32 cellular contexts compared by ENCODE assay signal in the genomic region with DNA sequence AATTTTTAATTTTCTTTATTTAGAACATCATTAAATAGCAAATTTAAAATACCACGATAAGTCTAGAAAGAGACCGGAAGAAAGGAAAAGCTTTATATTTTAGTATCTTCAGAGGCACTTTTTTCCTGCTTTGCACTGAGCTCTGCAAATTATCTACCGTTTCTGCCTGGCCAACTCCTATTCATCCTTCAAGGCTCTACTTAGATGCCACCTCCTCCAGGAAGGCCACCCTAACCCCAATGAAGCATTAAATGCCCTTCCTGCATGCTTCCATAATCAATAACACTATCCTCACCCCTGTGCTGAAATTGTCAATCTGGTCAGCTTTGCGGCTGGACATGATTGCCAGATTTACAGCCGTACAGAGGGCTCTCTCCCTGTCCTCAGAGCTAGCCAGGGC.
"Had no signal": no experiment of that assay in that cellular context is flagged by ENCODE, and none has a peak within 500 bp of the region (broad histone marks: within the 10 kb centered on the region; RNA-seq: fewer than 3 reads in every experiment).

No MANE protein-coding gene starts in this region.

- H3K9me3 ChIP-seq: ascending aorta had no signal

- H3K27me3 ChIP-seq: ascending aorta, cardiac muscle cell had no signal

- H3K4me1 ChIP-seq: ascending aorta had no signal

- H3K27me3 Mint-ChIP-seq: activated B cell treated with CpG ODN at 0.5 μM for 24 hours; activated CD4-positive, alpha-beta memory T cell treated with anti-CD3 and anti-CD28 coated beads for 36 hours; activated CD8-positive, alpha-beta T cell treated with anti-CD3 and anti-CD28 coated beads for 36 hours; activated naive CD4-positive, alpha-beta T cell treated with anti-CD3 and anti-CD28 coated beads, Interleukin-2, amount 10 ng/mL, durations not matched to agents 7 days and 5 days; activated naive CD8-positive, alpha-beta T cell; activated naive CD8-positive, alpha-beta T cell treated with anti-CD3 and anti-CD28 coated beads, Interleukin-2, amount 50 U/mL, for 24 hours; T-cell had no signal

- H3K36me3 Mint-ChIP-seq: activated CD4-positive, alpha-beta memory T cell treated with anti-CD3 and anti-CD28 coated beads for 36 hours; activated naive CD4-positive, alpha-beta T cell treated with anti-CD3 and anti-CD28 coated beads, Interleukin-2, amount 10 ng/mL, durations not matched to agents 7 days and 5 days; activated naive CD4-positive, alpha-beta T cell treated with anti-CD3 and anti-CD28 coated beads, Interleukin-2, amount 50 U/mL, for 24 hours; activated naive CD8-positive, alpha-beta T cell; activated naive CD8-positive, alpha-beta T cell treated with anti-CD3 and anti-CD28 coated beads, Interleukin-2, amount 10 ng/mL, durations not matched to agents 7 days and 5 days; brain; T-cell had no signal

- H3K4me3 ChIP-seq: ascending aorta, cardiac muscle cell had no signal

- H3K27ac ChIP-seq: ascending aorta, cardiac muscle cell, VCaP had no signal

- H3K4me1 Mint-ChIP-seq: activated naive CD4-positive, alpha-beta T cell treated with anti-CD3 and anti-CD28 coated beads, Interleukin-2, amount 10 ng/mL, durations not matched to agents 7 days and 5 days; activated naive CD4-positive, alpha-beta T cell treated with anti-CD3 and anti-CD28 coated beads, Interleukin-2, amount 50 U/mL, for 24 hours had no signal

- H3K27ac Mint-ChIP-seq: activated B cell treated with CpG ODN at 0.5 μM for 24 hours; activated CD4-positive, alpha-beta memory T cell treated with anti-CD3 and anti-CD28 coated beads for 36 hours; activated CD8-positive, alpha-beta T cell treated with anti-CD3 and anti-CD28 coated beads for 36 hours; activated naive CD4-positive, alpha-beta T cell treated with anti-CD3 and anti-CD28 coated beads, Interleukin-2, amount 10 ng/mL, durations not matched to agents 7 days and 5 days; activated naive CD4-positive, alpha-beta T cell treated with anti-CD3 and anti-CD28 coated beads, Interleukin-2, amount 50 U/mL, for 24 hours; activated naive CD8-positive, alpha-beta T cell; activated naive CD8-positive, alpha-beta T cell treated with anti-CD3 and anti-CD28 coated beads, Interleukin-2, amount 10 ng/mL, durations not matched to agents 7 days and 5 days; activated naive CD8-positive, alpha-beta T cell treated with anti-CD3 and anti-CD28 coated beads, Interleukin-2, amount 50 U/mL, for 24 hours; activated T-cell treated with anti-CD3 and anti-CD28 coated beads, Interleukin-2, amount 50 U/mL, for 24 hours; activated T-helper 2 cell treated with anti-CD3 and anti-CD28 coated beads, Interferon-gamma antibody, Interleukin-2, Interleukin-4, amounts not matched to agents 10 μg/mL and 5 μg/mL and 100 μg/mL, durations not matched to agents 14 hours and 24 hours and 36 hours; T-cell; T-helper 2 cell treated with Interferon-gamma antibody and Interleukin-4, amounts not matched to agents 5 μg/mL and 100 μg/mL, for 36 hours had no signal

- DNase-seq: activated B cell treated with CpG ODN at 0.5 μM for 24 hours; activated CD4-positive, alpha-beta memory T cell treated with anti-CD3 and anti-CD28 coated beads for 36 hours; activated CD4-positive, alpha-beta T cell treated with anti-CD3 and anti-CD28 coated beads for 4 hours; activated CD4-positive, alpha-beta T cell treated with anti-CD3 and anti-CD28 coated beads, Interleukin-2, amount 50 U/mL, for 1 hour; activated CD4-positive, alpha-beta T cell treated with anti-CD3 and anti-CD28 coated beads, Interleukin-2, amount 50 U/mL, for 4 hours; activated CD4-positive, CD25-positive, alpha-beta regulatory T cell treated with anti-CD3 and anti-CD28 coated beads, Interleukin-2, amount 50 U/mL, for 72 hours; activated CD8-positive, alpha-beta memory T cell treated with anti-CD3 and anti-CD28 coated beads, Interleukin-2, amount 50 U/mL, for 4 hours; activated CD8-positive, alpha-beta T cell treated with anti-CD3 and anti-CD28 coated beads for 36 hours; activated effector memory CD4-positive, alpha-beta T cell treated with Interleukin-2 at 50 U/mL for 16 hours; activated gamma-delta T cell; activated naive CD4-positive, alpha-beta T cell treated with anti-CD3 and anti-CD28 coated beads, Interleukin-2, amount 10 ng/mL, durations not matched to agents 7 days and 5 days; activated naive CD4-positive, alpha-beta T cell treated with Interleukin-2 at 50 U/mL for 16 hours; activated naive CD8-positive, alpha-beta T cell treated with anti-CD3 and anti-CD28 coated beads, Interleukin-2, amount 10 ng/mL, durations not matched to agents 7 days and 5 days; activated naive CD8-positive, alpha-beta T cell treated with anti-CD3 and anti-CD28 coated beads, Interleukin-2, amount 50 U/mL, for 24 hours; activated T-cell treated with anti-CD3 and anti-CD28 coated beads, Interleukin-2, amount 50 U/mL, for 24 hours; activated T-cell treated with anti-CD3 and anti-CD28 coated beads, Interleukin-2, amount 50 U/mL, for 48 hours; amygdala; anterior cingulate cortex; caudate nucleus; cerebellar nuclear complex; T-cell; T-helper 2 cell; T-helper 9 cell had no signal

- H3K36me3 ChIP-seq: ascending aorta, cardiac muscle cell had no signal

- H3K4me3 Mint-ChIP-seq: activated B cell treated with CpG ODN at 0.5 μM for 24 hours; activated CD4-positive, alpha-beta memory T cell treated with anti-CD3 and anti-CD28 coated beads for 36 hours; activated CD8-positive, alpha-beta T cell treated with anti-CD3 and anti-CD28 coated beads for 36 hours; activated naive CD4-positive, alpha-beta T cell treated with anti-CD3 and anti-CD28 coated beads, Interleukin-2, amount 10 ng/mL, durations not matched to agents 7 days and 5 days; activated naive CD4-positive, alpha-beta T cell treated with anti-CD3 and anti-CD28 coated beads, Interleukin-2, amount 50 U/mL, for 24 hours; activated naive CD8-positive, alpha-beta T cell; activated naive CD8-positive, alpha-beta T cell treated with anti-CD3 and anti-CD28 coated beads, Interleukin-2, amount 10 ng/mL, durations not matched to agents 7 days and 5 days; activated naive CD8-positive, alpha-beta T cell treated with anti-CD3 and anti-CD28 coated beads, Interleukin-2, amount 50 U/mL, for 24 hours; activated T-cell treated with anti-CD3 and anti-CD28 coated beads, Interleukin-2, amount 50 U/mL, for 24 hours; brain; central memory CD8-positive, alpha-beta T cell; T-cell; T-helper 2 cell treated with Interferon-gamma antibody and Interleukin-4, amounts not matched to agents 5 μg/mL and 100 μg/mL, for 36 hours had no signal

- H3K9me3 Mint-ChIP-seq: activated CD8-positive, alpha-beta T cell treated with anti-CD3 and anti-CD28 coated beads for 36 hours; activated naive CD4-positive, alpha-beta T cell treated with anti-CD3 and anti-CD28 coated beads, Interleukin-2, amount 50 U/mL, for 24 hours; activated T-cell treated with anti-CD3 and anti-CD28 coated beads, Interleukin-2, amount 50 U/mL, for 24 hours had no signal

- ATAC-seq: activated CD8-positive, alpha-beta T cell treated with anti-CD3 and anti-CD28 coated beads for 36 hours; activated naive CD8-positive, alpha-beta T cell treated with anti-CD3 and anti-CD28 coated beads, Interleukin-2, amount 50 U/mL, for 24 hours; T-cell had no signal
